1 cellular context compared by ENCODE assay signal in the genomic region with DNA sequence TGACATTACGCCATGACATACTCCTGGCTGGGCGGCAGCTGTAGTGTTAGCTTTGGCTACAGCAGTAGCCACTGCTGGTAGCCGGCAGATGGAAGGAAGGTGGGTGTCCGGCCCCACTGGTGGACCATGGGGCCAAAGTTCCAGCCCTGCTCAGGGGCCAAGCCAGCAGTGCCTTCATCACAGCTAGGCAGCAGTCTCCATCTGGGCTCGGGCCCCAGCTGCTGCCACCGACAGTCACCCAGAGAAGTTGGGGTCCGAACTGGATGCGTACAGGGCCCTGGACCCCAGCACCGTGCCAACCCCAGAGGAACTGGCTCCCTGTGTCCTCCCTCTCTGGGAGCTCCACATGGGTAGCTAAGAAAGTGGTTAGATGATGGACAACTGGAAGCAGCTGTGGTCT.
TF ChIP-seq lines count a peak whose summit lies in the region.

No MANE protein-coding gene starts in this region.

TF ChIP-seq in GM23338, 12 proteins besides CTCF, POLR2A, EP300 and RAD21 (continued from another document):
- no peak for TF ChIP-seq ZNF462 (CRISPR knock-in tag; IDR thresholded peaks at IDR 0.05)
- no peak for TF ChIP-seq STAT1 (IDR thresholded peaks at IDR 0.05; ENCODE audit: unreplicated experiment)
- TF ChIP-seq EZH2 (IDR thresholded peaks at IDR 0.05; ENCODE audit: low read depth, unreplicated experiment): no peak
- TF ChIP-seq CREB1 (CRISPR knock-in tag; IDR thresholded peaks at IDR 0.05; ENCODE audit: low read depth): no peak
- TF ChIP-seq JUNB (IDR thresholded peaks at IDR 0.05; ENCODE audit: unreplicated experiment): no peak
- no peak for TF ChIP-seq EZH2phosphoT487 (IDR thresholded peaks at IDR 0.05; ENCODE audit: unreplicated experiment)
